22 cellular contexts compared by ENCODE assay signal in genomic region chr11:70732493-70733206, GRCh38.
DNase-seq lines count a peak whose midpoint lies in the region; FAIRE-seq and TF ChIP-seq lines count a peak whose summit lies in the region.
"Had no signal": no experiment of that assay in that cellular context is flagged by ENCODE, and none has a peak within 500 bp of the region (broad histone marks: within the 10 kb centered on the region; RNA-seq: fewer than 3 reads in every experiment).

No MANE protein-coding gene starts in this region.

- H3K36me3 ChIP-seq in kidney (ENCODE audit: control insufficient read depth in 1 of 2, insufficient read depth in 2 of 2, low read length in 2 of 2), result no peaks in the 10 kb centered on the region
- H3K36me3 ChIP-seq in skeletal muscle satellite cell (ENCODE audit: insufficient read depth, low read length), result no peaks in the 10 kb centered on the region
- H3K36me3 ChIP-seq: adrenal gland, cardiac muscle cell, tibial nerve had no signal

- DNase-seq in ELF-1 (ENCODE audit: low read depth, low spot score) (peak; percentile 68), NCI-H69 (lab: John Stamatoyannopoulos, UW) (peak; percentile 31), kidney (peak; percentile 61), SKM-1 treated with dmso at 0.1 percent for 144 hours (lab: John Stamatoyannopoulos, UW; ENCODE audit: unreplicated experiment) (no peak), NCI-H146 (lab: John Stamatoyannopoulos, UW) (no peak), GM20000 (ENCODE audit: low spot score) (no peak)
- DNase-seq: activated CD8-positive, alpha-beta memory T cell treated with anti-CD3 and anti-CD28 coated beads, Interleukin-2, amount 50 U/mL, for 48 hours; activated gamma-delta T cell; adrenal gland; DND-41; foreskin keratinocyte; HCEC 1CT; Kasumi-1; naive thymus-derived CD4-positive, alpha-beta T cell; NCI-H1092; NCI-H2081; NCI-H446 treated with DMSO at 0.1 percent for 48 hours; stimulated activated naive CD4-positive, alpha-beta T cell treated with Interleukin-2 at 50 U/mL for 16 hours; T-cell had no signal

- FAIRE-seq in kidney (lab: Jason Lieb, UNC), result no peak

- peak overlapping the region; percentile 21 for H3K4me2 ChIP-seq in skeletal muscle satellite cell (ENCODE audit: low read length)

- no peak overlapping the region for H3K4me3 ChIP-seq in kidney (ENCODE audit: low read length in 2 of 2)
- H3K4me3 ChIP-seq in skeletal muscle satellite cell (ENCODE audit: low read length), result no peak overlapping the region
- H3K4me3 ChIP-seq: adrenal gland, cardiac muscle cell, tibial nerve had no signal

- H3K9me3 ChIP-seq in kidney (ENCODE audit: control insufficient read depth in 1 of 2, low read length in 2 of 2) (no peaks in the 10 kb centered on the region), skeletal muscle satellite cell (replicated peaks; ENCODE audit: low read length) (no peaks in the 10 kb centered on the region)
- H3K9me3 ChIP-seq: adrenal gland, tibial nerve had no signal

- H3K4me1 ChIP-seq in kidney (ENCODE audit: control insufficient read depth in 1 of 2, insufficient read depth in 1 of 2, low read depth in 1 of 2, low read length in 2 of 2) (no peaks in the 10 kb centered on the region), skeletal muscle satellite cell (ENCODE audit: control insufficient read depth, insufficient read depth, low read length) (no peaks in the 10 kb centered on the region)
- H3K4me1 ChIP-seq: adrenal gland, foreskin keratinocyte, tibial nerve had no signal

- no peaks in the 10 kb centered on the region for H3K27me3 ChIP-seq in skeletal muscle satellite cell (ENCODE audit: control insufficient read depth, insufficient read depth, low read length)
- H3K27me3 ChIP-seq: adrenal gland, cardiac muscle cell, foreskin keratinocyte, tibial nerve had no signal

- TF ChIP-seq CTCF in kidney (IDR thresholded peaks at IDR 0.05; ENCODE audit: borderline replicate concordance, extremely low read depth, insufficient read depth) (no peak), GM20000 (IDR thresholded peaks at IDR 0.05; ENCODE audit: extremely low read depth, missing control alignments) (no peak)

- no peak overlapping the region for H3K9ac ChIP-seq in kidney (ENCODE audit: low read length in 2 of 2)
- H3K9ac ChIP-seq in skeletal muscle satellite cell (ENCODE audit: low read depth, low read length), result no peak overlapping the region

- H3K27ac ChIP-seq in kidney (ENCODE audit: low read depth in 2 of 2, low read length in 2 of 2), result no peak overlapping the region
- H3K27ac ChIP-seq: adrenal gland, cardiac muscle cell, foreskin keratinocyte, tibial nerve had no signal

- intact Hi-C loops in kidney (cut with DNase I), result no loop called here

Comparison
In these comparisons a context has a peak if more than half of its experiments do, and no peak if none do; other contexts are left out.
1. DNase-seq: peak in ELF-1 (single experiment), NCI-H69 (single experiment) and kidney (single experiment); none in SKM-1 treated with dmso at 0.1 percent for 144 hours (single experiment), NCI-H146 (single experiment) and GM20000 (single experiment).